In the genomic region with DNA sequence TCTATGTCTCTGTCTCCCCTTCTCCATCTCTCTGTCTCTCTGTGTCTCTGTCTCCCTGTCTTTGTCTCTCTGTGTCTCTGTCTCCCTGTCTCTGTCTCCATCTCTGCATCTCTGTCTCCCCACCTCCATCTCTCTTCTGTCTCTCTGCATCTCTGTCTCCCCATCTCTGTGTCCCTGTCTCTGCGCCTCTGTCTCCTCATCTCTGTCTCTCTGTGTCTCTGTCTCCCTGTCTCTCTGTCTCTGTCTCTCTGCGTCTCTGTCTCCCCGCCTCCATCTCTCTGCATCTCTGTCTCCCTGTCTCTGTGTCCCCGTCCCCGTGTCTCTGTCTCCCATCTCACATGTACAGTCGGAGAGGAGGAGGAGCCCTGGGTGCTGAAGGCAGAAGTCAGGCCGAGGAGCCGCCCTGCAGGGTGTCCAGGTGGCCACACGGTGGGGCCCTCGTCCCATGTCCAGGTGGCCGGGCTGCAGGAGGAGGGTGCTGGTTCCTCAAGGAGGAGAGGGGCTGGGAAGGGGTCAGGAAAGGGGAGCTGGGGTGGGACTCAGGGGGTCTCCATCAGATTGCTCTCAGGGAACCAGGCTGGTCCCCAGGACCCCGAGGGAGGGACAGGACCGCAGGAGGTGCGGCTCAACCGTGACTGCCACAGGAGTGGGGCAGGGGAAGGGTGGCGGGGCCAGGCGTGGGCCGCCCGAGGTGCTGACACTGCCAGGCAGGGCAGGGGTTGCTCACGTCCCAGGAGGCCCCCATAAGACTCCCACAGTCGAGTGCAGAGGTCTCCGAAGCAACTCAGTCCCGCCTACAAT, we compare ENCODE assay signal across 8 cellular contexts. TPM values are rescaled to one million over a fixed set of nuclear protein-coding genes. Genes with fewer than 3 reads are reported as not detected.
DNase-seq lines count a peak whose midpoint lies in the region; ATAC-seq and TF ChIP-seq lines count a peak whose summit lies in the region.

No MANE protein-coding gene starts in this region.

- no peaks in the 10 kb centered on the region for H3K36me3 ChIP-seq in CD4-positive, CD25-positive, alpha-beta regulatory T cell (ENCODE audit: control insufficient read depth, insufficient read depth, low read length)
- H3K36me3 ChIP-seq in NT2/D1 (ENCODE audit: insufficient read depth, insufficient read length, low read length), result no peaks in the 10 kb centered on the region
- no peaks in the 10 kb centered on the region for H3K36me3 ChIP-seq in naive thymus-derived CD4-positive, alpha-beta T cell (ENCODE audit: control insufficient read depth in 2 of 3, insufficient read depth in 3 of 3, low read length in 3 of 3)

- no peaks in the 10 kb centered on the region for H3K4me1 ChIP-seq in CD4-positive, CD25-positive, alpha-beta regulatory T cell (ENCODE audit: control insufficient read depth, insufficient read depth, low read length, poor library complexity, severe bottlenecking)
- H3K4me1 ChIP-seq in NT2/D1 (ENCODE audit: insufficient read depth, insufficient read length), result peaks cover 12% of the 10 kb centered on the region
- peaks cover 0 to 4% of the 10 kb centered on the region in 2 donors for H3K4me1 ChIP-seq in naive thymus-derived CD4-positive, alpha-beta T cell (ENCODE audit: control insufficient read depth in 2 of 2, insufficient read depth in 2 of 2, low read length in 2 of 2)

- peaks cover 4% of the 10 kb centered on the region for H3K27me3 Mint-ChIP-seq in CD4-positive, CD25-positive, alpha-beta regulatory T cell
- peaks cover 4 to 13% (median 12%) of the 10 kb centered on the region in 5 donors for H3K27me3 Mint-ChIP-seq in naive thymus-derived CD4-positive, alpha-beta T cell

- H3K9me3 ChIP-seq in CD4-positive, CD25-positive, alpha-beta regulatory T cell (ENCODE audit: control insufficient read depth in 2 of 2, low read length in 2 of 2), result no peaks in the 10 kb centered on the region
- H3K9me3 ChIP-seq in NT2/D1 (ENCODE audit: insufficient read depth, low read length), result no peaks in the 10 kb centered on the region
- H3K9me3 ChIP-seq in naive thymus-derived CD4-positive, alpha-beta T cell (ENCODE audit: control insufficient read depth in 2 of 3, low read length in 3 of 3), result no peaks in the 10 kb centered on the region

- no peak overlapping the region for H3K4me3 ChIP-seq in CD4-positive, CD25-positive, alpha-beta regulatory T cell (ENCODE audit: low read depth, low read length)
- no peak overlapping the region for H3K4me3 ChIP-seq in HL-60 (replicated peaks; ENCODE audit: insufficient read depth, low read length)
- no peak overlapping the region for H3K4me3 ChIP-seq in NT2/D1 (ENCODE audit: insufficient read length, low read depth)
- H3K4me3 ChIP-seq in epithelial cell of esophagus (ENCODE audit: low read length), result no peak overlapping the region
- H3K4me3 ChIP-seq in naive thymus-derived CD4-positive, alpha-beta T cell (ENCODE audit: low read length), result no peak overlapping the region

- CTCF ChIA-PET in naive thymus-derived CD4-positive, alpha-beta T cell (lab: Charles Lee), result interaction anchor here (1.3 to 2.1 kb wide), 4 partner anchors 105 to 226 kb away, joined by 4 to 16 read pairs (median 5); partner anchors contain the start of genes C11orf21 and TSPAN32

- ATAC-seq in CD4-positive, CD25-positive, alpha-beta regulatory T cell (ENCODE audit: low read depth in 2 of 2), result peak; percentile 68 to 81
- peak; percentile 89 for ATAC-seq in naive thymus-derived CD4-positive, alpha-beta T cell
- no peak for ATAC-seq in HG03565 (IDR thresholded peaks at IDR 0.05; ENCODE audit: unreplicated experiment)

- TF ChIP-seq CTCF in HL-60 (IDR thresholded peaks at IDR 0.05; ENCODE audit: insufficient read depth, low read length) (peak; percentile 80), epithelial cell of esophagus (IDR thresholded peaks at IDR 0.05; ENCODE audit: insufficient read depth, low read depth, low read length, missing control alignments) (peak; percentile 90)

- H3K4me1 Mint-ChIP-seq in CD4-positive, CD25-positive, alpha-beta regulatory T cell, result peaks cover 0 to 15% (median 7%) of the 10 kb centered on the region in 4 donors
- peaks cover 4 to 16% (median 12%) of the 10 kb centered on the region in 7 donors for H3K4me1 Mint-ChIP-seq in naive thymus-derived CD4-positive, alpha-beta T cell

- H3K4me3 Mint-ChIP-seq in CD4-positive, CD25-positive, alpha-beta regulatory T cell, result no peak overlapping the region
- no peak overlapping the region for H3K4me3 Mint-ChIP-seq in naive thymus-derived CD4-positive, alpha-beta T cell

- peaks cover 0 to 2% (median 0%) of the 10 kb centered on the region in 7 donors for H3K9me3 Mint-ChIP-seq in CD4-positive, CD25-positive, alpha-beta regulatory T cell
- peaks cover 0 to 10% (median 2%) of the 10 kb centered on the region in 11 donors for H3K9me3 Mint-ChIP-seq in naive thymus-derived CD4-positive, alpha-beta T cell

- no peak overlapping the region for H3K27ac ChIP-seq in CD4-positive, CD25-positive, alpha-beta regulatory T cell (ENCODE audit: insufficient read depth, low read length, poor library complexity, severe bottlenecking)
- H3K27ac ChIP-seq in HL-60 (replicated peaks), result no peak overlapping the region
- no peak overlapping the region for H3K27ac ChIP-seq in naive thymus-derived CD4-positive, alpha-beta T cell (ENCODE audit: low read depth, low read length)

- H3K27me3 ChIP-seq in CD4-positive, CD25-positive, alpha-beta regulatory T cell (ENCODE audit: control insufficient read depth, insufficient read depth, low read length), result no peaks in the 10 kb centered on the region
- H3K27me3 ChIP-seq in HL-60 (ENCODE audit: insufficient read depth, poor library complexity, severe bottlenecking), result no peaks in the 10 kb centered on the region
- peaks cover 15% of the 10 kb centered on the region for H3K27me3 ChIP-seq in NT2/D1 (ENCODE audit: insufficient read depth, insufficient read length)
- H3K27me3 ChIP-seq in naive thymus-derived CD4-positive, alpha-beta T cell (ENCODE audit: control insufficient read depth in 2 of 2, insufficient read depth in 2 of 2, low read length in 2 of 2), result no peaks in the 10 kb centered on the region

- peak; percentile 48 to 73 (median 66) for DNase-seq in CD4-positive, CD25-positive, alpha-beta regulatory T cell
- DNase-seq in HL-60 (ENCODE audit: low read depth in 1 of 2, low spot score in 1 of 2), result peak in 1 of 2 experiments; percentile 74
- peak; percentile 66 for DNase-seq in NT2/D1 (ENCODE audit: low read depth, low spot score)
- peak; percentile 87 for DNase-seq in activated CD8-positive, alpha-beta memory T cell treated with anti-CD3 and anti-CD28 coated beads, Interleukin-2, amount 50 U/mL, for 48 hours
- peak; percentile 78 for DNase-seq in epithelial cell of esophagus (ENCODE audit: low read depth)
- DNase-seq in naive thymus-derived CD4-positive, alpha-beta T cell, result peak; percentile 29 to 72 (median 62)
- DNase-seq in stimulated activated CD8-positive, alpha-beta memory T cell treated with anti-CD3 and anti-CD28 coated beads, Interleukin-7, amount 100 ng/mL, for 48 hours (ENCODE audit: extremely low read depth in 1 of 2, low read depth in 1 of 2), result peak; percentile 38 to 53

- H3K27ac Mint-ChIP-seq in CD4-positive, CD25-positive, alpha-beta regulatory T cell, result peak overlapping the region in 2 of 3 donors; percentile 37 to 89
- H3K27ac Mint-ChIP-seq in naive thymus-derived CD4-positive, alpha-beta T cell, result peak overlapping the region in 2 of 9 donors; percentile 46 to 69

- intact Hi-C loops in naive thymus-derived CD4-positive, alpha-beta T cell (cut with micrococcal nuclease), result loop anchor here (1.0 to 5.0 kb wide), 7 partner anchors 45 to 335 kb away; partner anchors contain the start of gene TSSC4 (in 1 of the 2)

- peak overlapping the region; percentile 44 for H3K9ac ChIP-seq in NT2/D1 (ENCODE audit: insufficient read length, low read depth)

- POLR2A ChIA-PET in naive thymus-derived CD4-positive, alpha-beta T cell (lab: Charles Lee), result no interaction called here

- no peaks in the 10 kb centered on the region for H3K36me3 Mint-ChIP-seq in CD4-positive, CD25-positive, alpha-beta regulatory T cell
- peaks cover 0 to 9% (median 0%) of the 10 kb centered on the region in 5 donors for H3K36me3 Mint-ChIP-seq in naive thymus-derived CD4-positive, alpha-beta T cell

RNA-seq across cellular contexts. Expression of gene TH, which starts 25.6 kb away (rescaled TPM):
- not detected for total RNA-seq in CD4-positive, CD25-positive, alpha-beta regulatory T cell
- polyA plus RNA-seq in CD4-positive, CD25-positive, alpha-beta regulatory T cell, result not detected
- total RNA-seq in naive thymus-derived CD4-positive, alpha-beta T cell, result not detected
- polyA plus RNA-seq in naive thymus-derived CD4-positive, alpha-beta T cell, result not detected

RNA-seq across cellular contexts. Expression of gene INS, which starts 36.2 kb away (rescaled TPM):
- not detected for total RNA-seq in CD4-positive, CD25-positive, alpha-beta regulatory T cell
- not detected for polyA plus RNA-seq in CD4-positive, CD25-positive, alpha-beta regulatory T cell
- not detected for total RNA-seq in naive thymus-derived CD4-positive, alpha-beta T cell
- polyA plus RNA-seq in naive thymus-derived CD4-positive, alpha-beta T cell, result not detected

RNA-seq across cellular contexts. Expression of gene IGF2, which starts 58.0 kb away (rescaled TPM):
- 0.07 TPM for total RNA-seq in CD4-positive, CD25-positive, alpha-beta regulatory T cell
- polyA plus RNA-seq in CD4-positive, CD25-positive, alpha-beta regulatory T cell, result not detected
- under 1 TPM in 1 of 5 experiments, not detected in 4; 0.36 TPM for total RNA-seq in naive thymus-derived CD4-positive, alpha-beta T cell
- not detected for polyA plus RNA-seq in naive thymus-derived CD4-positive, alpha-beta T cell
